Comparison of ENCODE assay signal across 1 cellular context in the genomic region with DNA sequence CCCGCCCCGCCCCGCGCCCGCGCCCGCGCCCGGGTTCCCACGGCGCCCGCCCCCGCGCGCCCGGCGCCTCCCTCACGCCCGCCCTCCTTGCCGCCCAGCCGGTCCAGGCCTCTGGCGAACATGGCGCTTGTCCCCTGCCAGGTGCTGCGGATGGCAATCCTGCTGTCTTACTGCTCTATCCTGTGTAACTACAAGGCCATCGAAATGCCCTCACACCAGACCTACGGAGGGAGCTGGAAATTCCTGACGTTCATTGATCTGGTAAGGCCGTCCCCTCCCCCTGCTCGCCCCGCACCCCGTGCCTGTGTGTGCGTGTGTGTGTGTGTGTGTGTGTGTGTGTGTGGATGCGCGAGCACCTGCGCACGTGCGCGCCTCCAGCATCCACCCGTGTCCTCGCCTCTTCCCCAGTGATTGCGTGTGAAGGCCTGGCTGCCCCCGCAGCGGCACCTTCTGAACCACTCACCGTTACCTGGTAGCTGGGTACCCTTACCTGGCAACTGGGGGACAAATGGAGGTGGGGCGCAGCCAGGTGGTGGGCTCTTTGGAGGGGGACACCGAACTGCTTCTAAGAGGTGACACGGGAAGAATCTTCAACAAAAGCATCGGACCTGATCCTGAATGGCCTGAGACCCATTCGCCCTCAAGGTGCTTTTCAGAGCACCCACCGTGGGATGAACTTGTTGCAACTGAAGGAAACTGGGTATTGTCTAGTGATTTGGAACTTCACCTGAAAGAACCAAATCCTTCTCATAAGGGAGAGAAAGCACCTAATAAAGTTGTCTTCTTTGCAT.
A peak's percentile ranks its signal among the peaks of the same experiment; 100 is the strongest.
TF ChIP-seq lines count a peak whose summit lies in the region.

TSS of gene AIG1 (plus strand) at position 84 of the 791 bp plus-strand sequence. CDS start at position 121, 37 bp downstream.

TF ChIP-seq in HepG2, 621 proteins besides CTCF, POLR2A, EP300 and RAD21 (continued from another document and continues in another):
- 0 out of 2 replicates have a peak, but pooled peaks have one; percentile 60 for TF ChIP-seq TERF1 (CRISPR knock-in tag; IDR thresholded peaks at IDR 0.05)
- TF ChIP-seq, protein P1, sequence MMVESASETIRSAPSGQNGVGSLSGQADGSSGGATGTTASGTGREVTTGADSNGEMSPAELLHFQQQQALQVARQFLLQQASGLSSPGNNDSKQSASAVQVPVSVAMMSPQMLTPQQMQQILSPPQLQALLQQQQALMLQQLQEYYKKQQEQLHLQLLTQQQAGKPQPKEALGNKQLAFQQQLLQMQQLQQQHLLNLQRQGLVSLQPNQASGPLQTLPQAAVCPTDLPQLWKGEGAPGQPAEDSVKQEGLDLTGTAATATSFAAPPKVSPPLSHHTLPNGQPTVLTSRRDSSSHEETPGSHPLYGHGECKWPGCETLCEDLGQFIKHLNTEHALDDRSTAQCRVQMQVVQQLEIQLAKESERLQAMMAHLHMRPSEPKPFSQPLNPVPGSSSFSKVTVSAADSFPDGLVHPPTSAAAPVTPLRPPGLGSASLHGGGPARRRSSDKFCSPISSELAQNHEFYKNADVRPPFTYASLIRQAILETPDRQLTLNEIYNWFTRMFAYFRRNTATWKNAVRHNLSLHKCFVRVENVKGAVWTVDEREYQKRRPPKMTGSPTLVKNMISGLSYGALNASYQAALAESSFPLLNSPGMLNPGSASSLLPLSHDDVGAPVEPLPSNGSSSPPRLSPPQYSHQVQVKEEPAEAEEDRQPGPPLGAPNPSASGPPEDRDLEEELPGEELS (CRISPR knock-in tag; IDR thresholded peaks at IDR 0.05), result no peak
- TF ChIP-seq CSRNP1 (CRISPR knock-in tag; IDR thresholded peaks at IDR 0.05), result peak; percentile 6; the same call in 1 of the 2 replicates
- TF ChIP-seq ZBTB33 (CRISPR knock-in tag; IDR thresholded peaks at IDR 0.05), result no peak; the same call in 1 of the 2 replicates
- no peak for TF ChIP-seq ZBTB2 (CRISPR knock-in tag; IDR thresholded peaks at IDR 0.05; ENCODE audit: low read depth)
- TF ChIP-seq NONO (IDR thresholded peaks at IDR 0.05), result no peak
- 0 out of 2 replicates have a peak, but pooled peaks have one; percentile 44 for TF ChIP-seq NONO (CRISPR knock-in tag; conservative IDR thresholded peaks at IDR 0.05)
- TF ChIP-seq HNRNPH1 (optimal IDR thresholded peaks at IDR 0.05; ENCODE audit: low read depth, low read length), result no peak
- TF ChIP-seq ISX (CRISPR knock-in tag; conservative IDR thresholded peaks at IDR 0.05), result no peak
- TF ChIP-seq, protein P2, sequence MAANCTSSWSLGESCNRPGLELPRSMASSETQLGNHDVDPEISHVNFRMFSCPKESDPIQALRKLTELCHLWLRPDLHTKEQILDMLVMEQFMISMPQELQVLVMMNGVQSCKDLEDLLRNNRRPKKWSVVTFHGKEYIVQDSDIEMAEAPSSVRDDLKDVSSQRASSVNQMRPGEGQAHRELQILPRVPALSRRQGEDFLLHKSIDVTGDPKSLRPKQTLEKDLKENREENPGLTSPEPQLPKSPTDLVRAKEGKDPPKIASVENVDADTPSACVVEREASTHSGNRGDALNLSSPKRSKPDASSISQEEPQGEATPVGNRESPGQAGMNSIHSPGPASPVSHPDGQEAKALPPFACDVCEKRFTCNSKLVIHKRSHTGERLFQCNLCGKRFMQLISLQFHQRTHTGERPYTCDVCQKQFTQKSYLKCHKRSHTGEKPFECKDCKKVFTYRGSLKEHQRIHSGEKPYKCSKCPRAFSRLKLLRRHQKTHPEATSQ (CRISPR knock-in tag; IDR thresholded peaks at IDR 0.05; ENCODE audit: borderline replicate concordance), result no peak
- TF ChIP-seq, protein P3, sequence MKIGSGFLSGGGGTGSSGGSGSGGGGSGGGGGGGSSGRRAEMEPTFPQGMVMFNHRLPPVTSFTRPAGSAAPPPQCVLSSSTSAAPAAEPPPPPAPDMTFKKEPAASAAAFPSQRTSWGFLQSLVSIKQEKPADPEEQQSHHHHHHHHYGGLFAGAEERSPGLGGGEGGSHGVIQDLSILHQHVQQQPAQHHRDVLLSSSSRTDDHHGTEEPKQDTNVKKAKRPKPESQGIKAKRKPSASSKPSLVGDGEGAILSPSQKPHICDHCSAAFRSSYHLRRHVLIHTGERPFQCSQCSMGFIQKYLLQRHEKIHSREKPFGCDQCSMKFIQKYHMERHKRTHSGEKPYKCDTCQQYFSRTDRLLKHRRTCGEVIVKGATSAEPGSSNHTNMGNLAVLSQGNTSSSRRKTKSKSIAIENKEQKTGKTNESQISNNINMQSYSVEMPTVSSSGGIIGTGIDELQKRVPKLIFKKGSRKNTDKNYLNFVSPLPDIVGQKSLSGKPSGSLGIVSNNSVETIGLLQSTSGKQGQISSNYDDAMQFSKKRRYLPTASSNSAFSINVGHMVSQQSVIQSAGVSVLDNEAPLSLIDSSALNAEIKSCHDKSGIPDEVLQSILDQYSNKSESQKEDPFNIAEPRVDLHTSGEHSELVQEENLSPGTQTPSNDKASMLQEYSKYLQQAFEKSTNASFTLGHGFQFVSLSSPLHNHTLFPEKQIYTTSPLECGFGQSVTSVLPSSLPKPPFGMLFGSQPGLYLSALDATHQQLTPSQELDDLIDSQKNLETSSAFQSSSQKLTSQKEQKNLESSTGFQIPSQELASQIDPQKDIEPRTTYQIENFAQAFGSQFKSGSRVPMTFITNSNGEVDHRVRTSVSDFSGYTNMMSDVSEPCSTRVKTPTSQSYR (CRISPR knock-in tag; IDR thresholded peaks at IDR 0.05; ENCODE audit: borderline replicate concordance), result peak; percentile 83
- TF ChIP-seq ZNF484 (CRISPR knock-in tag; IDR thresholded peaks at IDR 0.05; ENCODE audit: borderline replicate concordance, low read depth), result peak; percentile 69; the same call in 1 of the 2 replicates
- TF ChIP-seq, protein P4, sequence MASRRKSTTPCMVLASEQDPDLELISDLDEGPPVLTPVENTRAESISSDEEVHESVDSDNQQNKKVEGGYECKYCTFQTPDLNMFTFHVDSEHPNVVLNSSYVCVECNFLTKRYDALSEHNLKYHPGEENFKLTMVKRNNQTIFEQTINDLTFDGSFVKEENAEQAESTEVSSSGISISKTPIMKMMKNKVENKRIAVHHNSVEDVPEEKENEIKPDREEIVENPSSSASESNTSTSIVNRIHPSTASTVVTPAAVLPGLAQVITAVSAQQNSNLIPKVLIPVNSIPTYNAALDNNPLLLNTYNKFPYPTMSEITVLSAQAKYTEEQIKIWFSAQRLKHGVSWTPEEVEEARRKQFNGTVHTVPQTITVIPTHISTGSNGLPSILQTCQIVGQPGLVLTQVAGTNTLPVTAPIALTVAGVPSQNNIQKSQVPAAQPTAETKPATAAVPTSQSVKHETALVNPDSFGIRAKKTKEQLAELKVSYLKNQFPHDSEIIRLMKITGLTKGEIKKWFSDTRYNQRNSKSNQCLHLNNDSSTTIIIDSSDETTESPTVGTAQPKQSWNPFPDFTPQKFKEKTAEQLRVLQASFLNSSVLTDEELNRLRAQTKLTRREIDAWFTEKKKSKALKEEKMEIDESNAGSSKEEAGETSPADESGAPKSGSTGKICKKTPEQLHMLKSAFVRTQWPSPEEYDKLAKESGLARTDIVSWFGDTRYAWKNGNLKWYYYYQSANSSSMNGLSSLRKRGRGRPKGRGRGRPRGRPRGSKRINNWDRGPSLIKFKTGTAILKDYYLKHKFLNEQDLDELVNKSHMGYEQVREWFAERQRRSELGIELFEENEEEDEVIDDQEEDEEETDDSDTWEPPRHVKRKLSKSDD (CRISPR knock-in tag; IDR thresholded peaks at IDR 0.05; ENCODE audit: low read depth), result no peak; the same call in 1 of the 2 replicates
- TF ChIP-seq ZNF761 (CRISPR knock-in tag; conservative IDR thresholded peaks at IDR 0.05), result peak; percentile 21; the same call in 1 of the 2 replicates
- no peak; the same call in 1 of the 2 replicates for TF ChIP-seq CENPBD1 (CRISPR knock-in tag; IDR thresholded peaks at IDR 0.05; ENCODE audit: borderline replicate concordance, low read depth)
- TF ChIP-seq ZNF282 (IDR thresholded peaks at IDR 0.05; ENCODE audit: partially characterized antibody), result no peak
- TF ChIP-seq AKNA (CRISPR knock-in tag; IDR thresholded peaks at IDR 0.05; ENCODE audit: borderline replicate concordance), result no peak
- TF ChIP-seq REXO4 (CRISPR knock-in tag; IDR thresholded peaks at IDR 0.05; ENCODE audit: borderline replicate concordance), result no peak
- no peak for TF ChIP-seq GATAD2A (CRISPR knock-in tag; IDR thresholded peaks at IDR 0.05)
- no peak for TF ChIP-seq FOXO4 (CRISPR knock-in tag; conservative IDR thresholded peaks at IDR 0.05)
- TF ChIP-seq GTF2F1 (IDR thresholded peaks at IDR 0.05; ENCODE audit: low read length), result no peak
